Comparison of ENCODE assay signal across 12 cellular contexts in genomic region chr2:2101924-2102323, GRCh38.
DNase-seq lines count a peak whose midpoint lies in the region; ATAC-seq and TF ChIP-seq lines count a peak whose summit lies in the region.
"Had no signal": no experiment of that assay in that cellular context is flagged by ENCODE, and none has a peak within 500 bp of the region (broad histone marks: within the 10 kb centered on the region; RNA-seq: fewer than 3 reads in every experiment).

No MANE protein-coding gene starts in this region.

- intact Hi-C loops in PC-9 (cut with micrococcal nuclease; ENCODE audit: unreplicated experiment), result no loop called here

- POLR2A ChIA-PET in PC-9 (lab: Charles Lee; ENCODE audit: unreplicated experiment), result no interaction called here

- ATAC-seq in HG03159 (IDR thresholded peaks at IDR 0.05; ENCODE audit: unreplicated experiment) (no peak), GM18873 (IDR thresholded peaks at IDR 0.05; ENCODE audit: low FRiP score, unreplicated experiment) (no peak)

- no peaks in the 10 kb centered on the region for H3K9me2 ChIP-seq in PC-9 (ENCODE audit: insufficient read depth)

- H3K36me3 ChIP-seq in PC-9 (ENCODE audit: low read depth), result no peaks in the 10 kb centered on the region

- no peaks in the 10 kb centered on the region for H3F3A ChIP-seq in PC-9 (ENCODE audit: insufficient read depth, low read depth)

- no peak for DNase-seq in GM12865 (ENCODE audit: low read depth)
- DNase-seq in HT-29 (ENCODE audit: low spot score), result peak; percentile 37
- no peak for DNase-seq in PC-9
- DNase-seq in iris pigment epithelial cell (ENCODE audit: low read depth), result peak; percentile 4
- DNase-seq in NCI-H510A treated with DMSO at 0.1 percent for 48 hours (lab: John Stamatoyannopoulos, UW), result no peak
- no peak for DNase-seq in HK-2 (ENCODE audit: unreplicated experiment)
- DNase-seq: activated T-cell treated with anti-CD3 and anti-CD28 coated beads, Interleukin-2, amount 50 U/mL, for 24 hours; central memory CD4-positive, alpha-beta T cell; mammary epithelial cell; stimulated activated CD8-positive, alpha-beta memory T cell treated with anti-CD3 and anti-CD28 coated beads, Interleukin-4, amount 100 ng/mL, for 48 hours had no signal

- BruUV-seq in PC-9 (replicated peaks; lab: Mats Ljungman, UMichigan), result no TSS peak

- H3K4me3 ChIP-seq in GM12865 (ENCODE audit: low read depth, low read length) (no peak overlapping the region), PC-9 (no peak overlapping the region)

- no peak overlapping the region for H3K4me2 ChIP-seq in PC-9

- no peaks in the 10 kb centered on the region for H3K79me2 ChIP-seq in PC-9 (ENCODE audit: low read depth)

- TF ChIP-seq CTCF in GM12865 (IDR thresholded peaks at IDR 0.05; ENCODE audit: insufficient read depth, low read depth, low read length, missing control alignments) (peak; percentile 9), PC-9 (conservative IDR thresholded peaks at IDR 0.05) (peak; percentile 57)

- no peaks in the 10 kb centered on the region for H3K4me1 ChIP-seq in PC-9 (replicated peaks; ENCODE audit: insufficient read depth)

- H4K20me1 ChIP-seq in PC-9 (ENCODE audit: insufficient read depth), result no peaks in the 10 kb centered on the region

- H3K9me3 ChIP-seq in PC-9 (ENCODE audit: insufficient read depth, low read depth), result no peaks in the 10 kb centered on the region

- CTCF ChIA-PET in PC-9 (lab: Charles Lee), result no interaction called here

- peaks cover 34% of the 10 kb centered on the region for H3K27me3 ChIP-seq in PC-9 (ENCODE audit: insufficient read depth, low read depth)

- no peak overlapping the region for H3K27ac ChIP-seq in PC-9

- no peak overlapping the region for H2AFZ ChIP-seq in PC-9

Comparison
In these comparisons a context has a peak if more than half of its experiments do, and no peak if none do; other contexts are left out.
1. DNase-seq: peak in HT-29 (single experiment) and iris pigment epithelial cell (single experiment); none in GM12865 (single experiment), PC-9 (0 of 2), NCI-H510A treated with DMSO at 0.1 percent for 48 hours (single experiment) and HK-2 (single experiment).